In the genomic region with DNA sequence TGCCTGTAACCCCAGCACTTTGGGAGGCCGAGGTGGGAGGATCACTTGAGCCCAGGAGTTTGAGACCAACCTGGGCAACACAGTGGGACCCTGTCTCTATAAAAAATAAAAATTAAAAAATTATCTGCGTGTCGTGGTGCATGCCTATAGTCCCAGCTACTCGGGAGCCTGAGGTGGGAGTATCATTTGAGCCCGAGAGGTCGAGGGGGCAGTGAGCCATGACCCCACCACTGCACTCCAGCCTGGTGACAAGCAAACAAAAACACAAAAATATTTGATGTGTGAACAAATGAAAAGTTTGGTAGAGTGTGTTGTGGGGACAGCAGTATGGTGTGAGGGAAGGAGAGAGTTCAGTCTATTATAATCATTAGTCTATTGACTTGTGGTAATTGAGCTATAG, we compare ENCODE assay signal across 14 cellular contexts.
DNase-seq lines count a peak whose midpoint lies in the region; ATAC-seq and TF ChIP-seq lines count a peak whose summit lies in the region.
"Had no signal": no experiment of that assay in that cellular context is flagged by ENCODE, and none has a peak within 500 bp of the region (broad histone marks: within the 10 kb centered on the region; RNA-seq: fewer than 3 reads in every experiment).

No MANE protein-coding gene starts in this region.

- H3K9ac ChIP-seq in HUES64 (ENCODE audit: low read depth, low read length) = no peak overlapping the region

- DNase-seq in breast epithelium (ENCODE audit: low spot score in 2 of 2) = no peak
- peak; percentile 19 for DNase-seq in lung (ENCODE audit: low spot score)
- DNase-seq in suprapubic skin (ENCODE audit: low spot score in 2 of 2) = peak; percentile 30 to 32
- DNase-seq in KG1 (lab: John Stamatoyannopoulos, UW) = no peak
- DNase-seq: activated CD4-positive, alpha-beta T cell treated with anti-CD3 and anti-CD28 coated beads for 48 hours; KBM-7; NCI-H1694 treated with DMSO at 0.1 percent for 48 hours; NCI-H510A treated with DMSO at 0.1 percent for 48 hours; stimulated activated CD4-positive, alpha-beta T cell treated with anti-CD3 and anti-CD28 coated beads, Interleukin-4, amount 100 ng/mL, for 1 hour had no signal

- TF ChIP-seq CTCF in breast epithelium (IDR thresholded peaks at IDR 0.05) = no peak
- no peak for TF ChIP-seq CTCF in lung (IDR thresholded peaks at IDR 0.05; ENCODE audit: control extremely low read depth, extremely low read depth)
- no peak for TF ChIP-seq CTCF in suprapubic skin (IDR thresholded peaks at IDR 0.05)

- H3K27ac ChIP-seq in HUES64 (ENCODE audit: low read depth, low read length) (peak overlapping the region; percentile 32; the same call in 1 of the 2 replicates), breast epithelium (peak overlapping the region; percentile 54 to 87), lung (ENCODE audit: low read depth in 1 of 2, low read length in 1 of 2) (no peak overlapping the region), suprapubic skin (no peak overlapping the region)

- H3K4me1 ChIP-seq in HUES64 (ENCODE audit: insufficient read depth, low read length) (peaks cover 18% of the 10 kb centered on the region), breast epithelium (no peaks in the 10 kb centered on the region), lung (ENCODE audit: control insufficient read depth in 2 of 2, insufficient read depth in 2 of 2, low read length in 2 of 2) (peaks cover 0 to 3% of the 10 kb centered on the region in 2 donors), suprapubic skin (peaks cover 22% of the 10 kb centered on the region)

- H3K27me3 ChIP-seq in HUES64 (ENCODE audit: insufficient read depth, low read length) (no peaks in the 10 kb centered on the region), breast epithelium (no peaks in the 10 kb centered on the region), lung (ENCODE audit: control insufficient read depth, insufficient read depth) (no peaks in the 10 kb centered on the region), suprapubic skin (no peaks in the 10 kb centered on the region)

- no peaks in the 10 kb centered on the region for H3K36me3 ChIP-seq in HUES64 (ENCODE audit: insufficient read depth, low read length)
- H3K36me3 ChIP-seq in breast epithelium = no peaks in the 10 kb centered on the region
- peaks cover 0 to 3% of the 10 kb centered on the region in 2 donors for H3K36me3 ChIP-seq in lung (ENCODE audit: control insufficient read depth in 2 of 2, insufficient read depth in 2 of 2, low read length in 2 of 2)
- no peaks in the 10 kb centered on the region for H3K36me3 ChIP-seq in suprapubic skin

- intact Hi-C loops in breast epithelium (cut with DNase I; ENCODE audit: low total_unique reads) = no loop called here

- ATAC-seq in lung (ENCODE audit: insufficient read depth, low FRiP score) = no peak
- ATAC-seq in GM21390 (IDR thresholded peaks at IDR 0.05; ENCODE audit: unreplicated experiment) = no peak
- no peak for ATAC-seq in GM18868 (IDR thresholded peaks at IDR 0.05; ENCODE audit: unreplicated experiment)
- ATAC-seq: CD8-positive, alpha-beta T cell; stimulated activated memory B cell treated with anti-CD40 and anti-IgM and Interleukin-4, amounts not matched to agents 10 μg/mL and 1 μg/mL and 100 μg/mL, for 72 hours had no signal

- no peak for TF ChIP-seq POLR2A in breast epithelium (IDR thresholded peaks at IDR 0.05)
- no peak for TF ChIP-seq POLR2A in suprapubic skin (IDR thresholded peaks at IDR 0.05)

- no peak for TF ChIP-seq EP300 in suprapubic skin (IDR thresholded peaks at IDR 0.05)

- H3K4me3 ChIP-seq in HUES64 (ENCODE audit: low read length) = no peak overlapping the region
- H3K4me3 ChIP-seq in breast epithelium = no peak overlapping the region
- H3K4me3 ChIP-seq in lung = no peak overlapping the region
- no peak overlapping the region for H3K4me3 ChIP-seq in suprapubic skin

- WGBS in HUES64 = 89% methylated on average over 6 of the region's 6 CpGs
- 90 to 94% methylated on average over 6 of the region's 6 CpGs for WGBS in lung, 2 donors
- WGBS in suprapubic skin = 90% methylated on average over 6 of the region's 6 CpGs

- no peaks in the 10 kb centered on the region for H3K9me3 ChIP-seq in HUES64 (ENCODE audit: insufficient read depth, low read depth, low read length)
- H3K9me3 ChIP-seq in breast epithelium = no peaks in the 10 kb centered on the region
- H3K9me3 ChIP-seq in lung (ENCODE audit: control insufficient read depth in 2 of 2, insufficient read depth in 1 of 2, low read length in 1 of 2) = no peaks in the 10 kb centered on the region
- H3K9me3 ChIP-seq in suprapubic skin = no peaks in the 10 kb centered on the region

Comparison
In these comparisons a context has a peak if more than half of its experiments do, and no peak if none do; other contexts are left out.
1. H3K27ac ChIP-seq: peak in HUES64 (single experiment) and breast epithelium (2 of 2); none in lung (0 of 2) and suprapubic skin (single experiment).
2. DNase-seq: peak in lung (single experiment) and suprapubic skin (2 of 2); none in breast epithelium (0 of 2) and KG1 (single experiment).